In the genomic region with DNA sequence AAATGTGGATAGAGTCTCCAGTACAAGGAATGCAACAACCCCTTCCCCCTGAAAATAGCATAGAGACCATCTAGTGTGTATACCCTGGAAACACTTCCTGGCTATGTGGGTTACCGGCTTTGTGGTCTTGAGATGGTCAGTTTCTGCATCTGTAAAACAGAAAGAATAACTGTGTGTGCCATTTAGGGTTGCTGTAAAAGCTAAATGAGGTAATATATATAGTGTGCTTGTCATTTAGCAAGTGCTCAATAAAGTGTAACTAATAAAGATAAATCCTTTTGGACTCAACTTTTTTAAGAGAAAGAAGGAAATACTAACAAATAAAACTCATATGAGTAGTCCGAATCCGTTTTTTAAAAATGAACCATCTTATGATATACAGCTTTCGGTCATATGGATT, we compare ENCODE assay signal across 34 cellular contexts.
"Had no signal": no experiment of that assay in that cellular context is flagged by ENCODE, and none has a peak within 500 bp of the region (broad histone marks: within the 10 kb centered on the region; RNA-seq: fewer than 3 reads in every experiment).

No MANE protein-coding gene starts in this region.

- H3K4me3 ChIP-seq: adrenal gland, breast epithelium, cardiac muscle cell, colonic mucosa, esophagus muscularis mucosa, gastrocnemius medialis, heart left ventricle had no signal

- DNase-seq: activated B cell treated with CpG ODN at 0.5 μM for 24 hours; activated CD4-positive, alpha-beta T cell treated with anti-CD3 and anti-CD28 coated beads for 48 hours; activated CD4-positive, alpha-beta T cell treated with anti-CD3 and anti-CD28 coated beads, Interleukin-2, amount 50 U/mL, for 1 hour; activated CD4-positive, alpha-beta T cell treated with anti-CD3 and anti-CD28 coated beads, Interleukin-2, amount 50 U/mL, for 48 hours; activated CD8-positive, alpha-beta memory T cell treated with anti-CD3 and anti-CD28 coated beads for 24 hours; activated CD8-positive, alpha-beta T cell treated with anti-CD3 and anti-CD28 coated beads for 36 hours; activated effector memory CD4-positive, alpha-beta T cell treated with anti-CD3 and anti-CD28 coated beads, Interleukin-2, amount 50 U/mL, for 16 hours; activated naive CD4-positive, alpha-beta T cell treated with anti-CD3 and anti-CD28 coated beads for 36 hours; activated naive CD8-positive, alpha-beta T cell treated with anti-CD3 and anti-CD28 coated beads for 36 hours; activated naive CD8-positive, alpha-beta T cell treated with anti-CD3 and anti-CD28 coated beads, Interleukin-2, amount 50 U/mL, for 24 hours; activated T-cell treated with anti-CD3 and anti-CD28 coated beads, Interleukin-2, amount 50 U/mL, for 48 hours; adrenal gland; amygdala; aorta; central memory CD4-positive, alpha-beta T cell; cerebellar nuclear complex; colonic mucosa; effector CD8-positive, alpha-beta T cell; erythroblast; foreskin keratinocyte; gastrocnemius medialis; glutamatergic neuron; heart left ventricle; T-helper 17 cell; T1000; WERI-Rb-1 had no signal

- H3K27ac ChIP-seq: adrenal gland, breast epithelium, colonic mucosa, esophagus muscularis mucosa, foreskin keratinocyte, gastrocnemius medialis, heart left ventricle, WERI-Rb-1 had no signal

- H3K9me3 ChIP-seq: adrenal gland, breast epithelium, colonic mucosa, esophagus muscularis mucosa, gastrocnemius medialis, heart left ventricle had no signal

- H3K27me3 Mint-ChIP-seq: activated B cell treated with CpG ODN at 0.5 μM for 24 hours; activated CD8-positive, alpha-beta T cell treated with anti-CD3 and anti-CD28 coated beads for 36 hours had no signal

- H3K4me1 ChIP-seq: breast epithelium, colonic mucosa had no signal

- H3K9me3 Mint-ChIP-seq: activated B cell treated with CpG ODN at 0.5 μM for 24 hours; activated CD8-positive, alpha-beta T cell treated with anti-CD3 and anti-CD28 coated beads for 36 hours; activated naive CD4-positive, alpha-beta T cell treated with anti-CD3 and anti-CD28 coated beads for 36 hours; activated naive CD4-positive, alpha-beta T cell treated with anti-CD3 and anti-CD28 coated beads, Interleukin-2, amount 50 U/mL, for 24 hours; activated naive CD8-positive, alpha-beta T cell treated with anti-CD3 and anti-CD28 coated beads for 36 hours; activated naive CD8-positive, alpha-beta T cell treated with anti-CD3 and anti-CD28 coated beads, Interleukin-2, amount 50 U/mL, for 24 hours; activated T-helper 1 cell treated with anti-CD3 and anti-CD28 coated beads, Interleukin-12 subunit alpha, Interleukin-12 subunit beta, Interleukin-2, Interleukin-4 antibody, amounts not matched to agents 30 ng/mL and 10 ng/mL and 1 ng/mL, durations not matched to agents 14 hours and 24 hours and 36 hours; activated T-helper 2 cell treated with anti-CD3 and anti-CD28 coated beads, Interferon-gamma antibody, Interleukin-2, Interleukin-4, amounts not matched to agents 10 μg/mL and 5 μg/mL and 100 μg/mL, durations not matched to agents 14 hours and 24 hours and 36 hours; brain; T-helper 2 cell treated with Interferon-gamma antibody and Interleukin-4, amounts not matched to agents 5 μg/mL and 100 μg/mL, for 36 hours had no signal

- H3K4me3 Mint-ChIP-seq: activated B cell treated with CpG ODN at 0.5 μM for 24 hours; activated CD8-positive, alpha-beta T cell treated with anti-CD3 and anti-CD28 coated beads for 36 hours; activated naive CD4-positive, alpha-beta T cell treated with anti-CD3 and anti-CD28 coated beads for 36 hours; activated naive CD4-positive, alpha-beta T cell treated with anti-CD3 and anti-CD28 coated beads, Interleukin-2, amount 50 U/mL, for 24 hours; activated naive CD8-positive, alpha-beta T cell treated with anti-CD3 and anti-CD28 coated beads for 36 hours; activated naive CD8-positive, alpha-beta T cell treated with anti-CD3 and anti-CD28 coated beads, Interleukin-2, amount 50 U/mL, for 24 hours; activated T-helper 1 cell treated with anti-CD3 and anti-CD28 coated beads, Interleukin-12 subunit alpha, Interleukin-12 subunit beta, Interleukin-2, Interleukin-4 antibody, amounts not matched to agents 30 ng/mL and 10 ng/mL and 1 ng/mL, durations not matched to agents 14 hours and 24 hours and 36 hours; brain; T-helper 17 cell; T-helper 2 cell treated with Interferon-gamma antibody and Interleukin-4, amounts not matched to agents 5 μg/mL and 100 μg/mL, for 36 hours had no signal

- H3K4me1 Mint-ChIP-seq: activated naive CD4-positive, alpha-beta T cell treated with anti-CD3 and anti-CD28 coated beads, Interleukin-2, amount 50 U/mL, for 24 hours; activated naive CD8-positive, alpha-beta T cell treated with anti-CD3 and anti-CD28 coated beads for 36 hours; activated naive CD8-positive, alpha-beta T cell treated with anti-CD3 and anti-CD28 coated beads, Interleukin-2, amount 50 U/mL, for 24 hours; T-helper 17 cell had no signal

- H3K36me3 ChIP-seq: adrenal gland, breast epithelium, cardiac muscle cell, colonic mucosa, esophagus muscularis mucosa, gastrocnemius medialis, heart left ventricle, WERI-Rb-1 had no signal

- H3K27ac Mint-ChIP-seq: activated B cell treated with CpG ODN at 0.5 μM for 24 hours; activated CD8-positive, alpha-beta T cell treated with anti-CD3 and anti-CD28 coated beads for 36 hours; activated naive CD4-positive, alpha-beta T cell treated with anti-CD3 and anti-CD28 coated beads for 36 hours; activated naive CD4-positive, alpha-beta T cell treated with anti-CD3 and anti-CD28 coated beads, Interleukin-2, amount 50 U/mL, for 24 hours; activated naive CD8-positive, alpha-beta T cell treated with anti-CD3 and anti-CD28 coated beads for 36 hours; activated naive CD8-positive, alpha-beta T cell treated with anti-CD3 and anti-CD28 coated beads, Interleukin-2, amount 50 U/mL, for 24 hours; activated T-helper 1 cell treated with anti-CD3 and anti-CD28 coated beads, Interleukin-12 subunit alpha, Interleukin-12 subunit beta, Interleukin-2, Interleukin-4 antibody, amounts not matched to agents 30 ng/mL and 10 ng/mL and 1 ng/mL, durations not matched to agents 14 hours and 24 hours and 36 hours; activated T-helper 2 cell treated with anti-CD3 and anti-CD28 coated beads, Interferon-gamma antibody, Interleukin-2, Interleukin-4, amounts not matched to agents 10 μg/mL and 5 μg/mL and 100 μg/mL, durations not matched to agents 14 hours and 24 hours and 36 hours; brain; T-helper 17 cell; T-helper 2 cell treated with Interferon-gamma antibody and Interleukin-4, amounts not matched to agents 5 μg/mL and 100 μg/mL, for 36 hours had no signal

- H3K27me3 ChIP-seq: adrenal gland, breast epithelium, cardiac muscle cell, colonic mucosa, esophagus muscularis mucosa, gastrocnemius medialis, heart left ventricle had no signal

- H3K36me3 Mint-ChIP-seq: activated naive CD4-positive, alpha-beta T cell treated with anti-CD3 and anti-CD28 coated beads, Interleukin-2, amount 50 U/mL, for 24 hours; activated naive CD8-positive, alpha-beta T cell treated with anti-CD3 and anti-CD28 coated beads for 36 hours had no signal
